8 cellular contexts compared by ENCODE assay signal in genomic region chr17:1882836-1883235, GRCh38. TPM values are rescaled to one million over a fixed set of nuclear protein-coding genes. Genes with fewer than 3 reads are reported as not detected.
A peak's percentile ranks its signal among the peaks of the same experiment; 100 is the strongest.
DNase-seq lines count a peak whose midpoint lies in the region; ATAC-seq and TF ChIP-seq lines count a peak whose summit lies in the region.

No MANE protein-coding gene starts in this region.

- H3K27ac ChIP-seq in Karpas-422 (ENCODE audit: low read length) (no peak overlapping the region), tibial nerve (peak overlapping the region in 1 of 4 donors; percentile 89)

- peaks cover 47% of the 10 kb centered on the region for H3K36me3 Mint-ChIP-seq in activated naive CD4-positive, alpha-beta T cell treated with anti-CD3 and anti-CD28 coated beads for 36 hours (ENCODE audit: low read depth)

- no peak overlapping the region for H2AFZ ChIP-seq in Karpas-422 (ENCODE audit: low read length)

- H3K27me3 ChIP-seq in Karpas-422 (ENCODE audit: low read length): no peaks in the 10 kb centered on the region
- no peaks in the 10 kb centered on the region for H3K27me3 ChIP-seq in tibial nerve

- H3K4me2 ChIP-seq in Karpas-422 (ENCODE audit: low read depth, low read length, poor library complexity, severe bottlenecking): no peak overlapping the region

- no peaks in the 10 kb centered on the region for H3K9me3 ChIP-seq in Karpas-422 (ENCODE audit: low read length)
- no peaks in the 10 kb centered on the region for H3K9me3 ChIP-seq in tibial nerve

- no peak overlapping the region for H3K9ac ChIP-seq in Karpas-422 (ENCODE audit: low read length)

- no peaks in the 10 kb centered on the region for H3K4me1 Mint-ChIP-seq in activated naive CD4-positive, alpha-beta T cell treated with anti-CD3 and anti-CD28 coated beads for 36 hours (ENCODE audit: low read depth)

- H3K27ac Mint-ChIP-seq in activated naive CD4-positive, alpha-beta T cell treated with anti-CD3 and anti-CD28 coated beads for 36 hours: no peak overlapping the region

- H3K9me3 Mint-ChIP-seq in activated naive CD4-positive, alpha-beta T cell treated with anti-CD3 and anti-CD28 coated beads for 36 hours: no peaks in the 10 kb centered on the region

- intact Hi-C loops in activated naive CD4-positive, alpha-beta T cell treated with anti-CD3 and anti-CD28 coated beads for 36 hours (cut with micrococcal nuclease): no loop called here

- H3K4me1 ChIP-seq in Karpas-422 (ENCODE audit: low read length) (no peaks in the 10 kb centered on the region), tibial nerve (peaks cover 0 to 28% (median 6%) of the 10 kb centered on the region in 4 donors)

- no peak for TF ChIP-seq EP300 in tibial nerve (IDR thresholded peaks at IDR 0.05)

- no peaks in the 10 kb centered on the region for H3K27me3 Mint-ChIP-seq in activated naive CD4-positive, alpha-beta T cell treated with anti-CD3 and anti-CD28 coated beads for 36 hours (ENCODE audit: low read depth)

- H3K4me3 ChIP-seq in Karpas-422 (ENCODE audit: low read length): no peak overlapping the region
- no peak overlapping the region for H3K4me3 ChIP-seq in tibial nerve

- CTCF ChIA-PET in activated naive CD4-positive, alpha-beta T cell treated with anti-CD3 and anti-CD28 coated beads for 36 hours (lab: Charles Lee): interaction anchor here (0.6 to 1.3 kb wide), 6 partner anchors 15 to 294 kb away, joined by 3 to 4 read pairs (median 3); no protein-coding TSS in a partner anchor

- no peak for TF ChIP-seq POLR2A in tibial nerve (IDR thresholded peaks at IDR 0.05)

- H4K20me1 ChIP-seq in Karpas-422 (ENCODE audit: insufficient read depth, low read depth, low read length): no peaks in the 10 kb centered on the region

- peak in 3 of 5 experiments; percentile 27 to 41 (median 28) for TF ChIP-seq CTCF in tibial nerve (IDR thresholded peaks at IDR 0.05)

- peak; percentile 36 for DNase-seq in DMS53 (lab: John Stamatoyannopoulos, UW)
- DNase-seq in DMS53 treated with DMSO at 0.1 percent for 48 hours (lab: John Stamatoyannopoulos, UW; ENCODE audit: unreplicated experiment): no peak
- peak; percentile 77 for DNase-seq in Karpas-422
- peak; percentile 33 for DNase-seq in activated naive CD4-positive, alpha-beta T cell treated with anti-CD3 and anti-CD28 coated beads for 36 hours
- DNase-seq in iPS DF 4.7 (ENCODE audit: extremely low read depth, low spot score): peak; percentile 5
- peak in 1 of 2 donors; percentile 36 for DNase-seq in tibial nerve (ENCODE audit: low spot score in 2 of 2)
- no peak for DNase-seq in effector CD4-positive, alpha-beta T cell

- ATAC-seq in HG03442 (IDR thresholded peaks at IDR 0.05; ENCODE audit: unreplicated experiment): no peak

- H3K4me3 Mint-ChIP-seq in activated naive CD4-positive, alpha-beta T cell treated with anti-CD3 and anti-CD28 coated beads for 36 hours: no peak overlapping the region

- WGBS in tibial nerve, 2 donors: 74% methylated on average over 10 of the region's 10 CpGs

- H3K36me3 ChIP-seq in Karpas-422 (ENCODE audit: insufficient read depth, low read length): peaks cover 49% of the 10 kb centered on the region
- peaks cover 6 to 91% (median 40%) of the 10 kb centered on the region in 3 donors for H3K36me3 ChIP-seq in tibial nerve

- peaks cover 4% of the 10 kb centered on the region; the same call in 1 of the 2 replicates for H3K79me2 ChIP-seq in Karpas-422 (ENCODE audit: low read length)

- H3K9me2 ChIP-seq in Karpas-422 (replicated peaks; ENCODE audit: insufficient read depth, low read length): no peaks in the 10 kb centered on the region

RNA-seq across cellular contexts. Expression of gene RPA1, which starts 53.0 kb away (rescaled TPM):
- total RNA-seq in Karpas-422 (2014; rRNA removed; shearing (Covaris generic); ENCODE audit: low replicate concordance): 40.4 and 63.9 TPM in 2 replicates
- 100 to 1,000 TPM; 177 to 188 TPM for total RNA-seq in activated naive CD4-positive, alpha-beta T cell treated with anti-CD3 and anti-CD28 coated beads for 36 hours
- total RNA-seq in tibial nerve: 10 to 100 TPM; 18.0 to 31.0 (median 26.7) TPM

RNA-seq across cellular contexts. Expression of gene SMYD4, which starts 53.1 kb away (rescaled TPM):
- 13.9 and 23.2 TPM in 2 replicates for total RNA-seq in Karpas-422 (2014; rRNA removed; shearing (Covaris generic); ENCODE audit: low replicate concordance)
- total RNA-seq in activated naive CD4-positive, alpha-beta T cell treated with anti-CD3 and anti-CD28 coated beads for 36 hours: 10 to 100 TPM; 18.7 to 22.0 TPM
- total RNA-seq in tibial nerve: 10 to 100 TPM; 15.1 to 19.9 (median 17.5) TPM

Comparison
In these comparisons a context has a peak if more than half of its experiments do, and no peak if none do; other contexts are left out.
1. DNase-seq: peak in DMS53 (single experiment), Karpas-422 (single experiment), activated naive CD4-positive, alpha-beta T cell treated with anti-CD3 and anti-CD28 coated beads for 36 hours (single experiment) and iPS DF 4.7 (single experiment); none in DMS53 treated with DMSO at 0.1 percent for 48 hours (single experiment) and effector CD4-positive, alpha-beta T cell (single experiment).